Comparison of ENCODE assay signal across 10 cellular contexts in genomic region chr9:124754289-124754688, GRCh38. TPM values are rescaled to one million over a fixed set of nuclear protein-coding genes. Genes with fewer than 3 reads are reported as not detected.
DNase-seq lines count a peak whose midpoint lies in the region; ATAC-seq and TF ChIP-seq lines count a peak whose summit lies in the region.
"Had no signal": no experiment of that assay in that cellular context is flagged by ENCODE, and none has a peak within 500 bp of the region (broad histone marks: within the 10 kb centered on the region; RNA-seq: fewer than 3 reads in every experiment).

No MANE protein-coding gene starts in this region.

- intact Hi-C loops in Panc1 (cut with micrococcal nuclease; ENCODE audit: unreplicated experiment), result no loop called here
- intact Hi-C loops in thyroid gland (cut with DNase I), result no loop called here

- DNase-seq in activated T-cell treated with anti-CD3 and anti-CD28 coated beads, Interleukin-2, amount 50 U/mL, for 24 hours, result no peak
- DNase-seq in activated T-cell treated with anti-CD3 and anti-CD28 coated beads for 4 hours (no peak), Panc1 (ENCODE audit: low read depth, low spot score) (no peak), epithelial cell of esophagus (ENCODE audit: low read depth) (peak; percentile 43), thyroid gland (no peak), NCI-H748 (lab: John Stamatoyannopoulos, UW; ENCODE audit: unreplicated experiment) (no peak), nucleus accumbens (lab: John Stamatoyannopoulos, UW) (no peak)
- DNase-seq in stimulated activated naive CD4-positive, alpha-beta T cell (lab: John Stamatoyannopoulos, UW), result no peak
- DNase-seq: CD4-positive, alpha-beta T cell had no signal

- CTCF ChIA-PET in Panc1 (lab: Charles Lee), result no interaction called here

- no peaks in the 10 kb centered on the region for H3K36me3 Mint-ChIP-seq in activated T-cell treated with anti-CD3 and anti-CD28 coated beads, Interleukin-2, amount 50 U/mL, for 24 hours (ENCODE audit: low read depth)

- H3K27me3 ChIP-seq in Panc1 (ENCODE audit: control insufficient read depth, insufficient read depth, low read length) (no peaks in the 10 kb centered on the region), thyroid gland (no peaks in the 10 kb centered on the region)

- 52 to 56% methylated on average over 4 of the region's 4 CpGs for WGBS in thyroid gland, 2 donors

- POLR2A ChIA-PET in Panc1 (lab: Charles Lee), result no interaction called here

- H3K27ac ChIP-seq in Panc1 (ENCODE audit: low read length) (peak overlapping the region; percentile 72), thyroid gland (peak overlapping the region; percentile 10 to 86 (median 80))
- H3K27ac ChIP-seq: skin epidermis had no signal

- BruUV-seq in Panc1 (replicated peaks; lab: Mats Ljungman, UMichigan), result no TSS peak

- H3K9me3 ChIP-seq in Panc1 (ENCODE audit: control insufficient read depth, insufficient read depth, low read depth, low read length) (no peaks in the 10 kb centered on the region), thyroid gland (no peaks in the 10 kb centered on the region)

- H3K36me3 ChIP-seq in Panc1 (ENCODE audit: control insufficient read depth, insufficient read depth, low read length) (no peaks in the 10 kb centered on the region), thyroid gland (no peaks in the 10 kb centered on the region)

- H3K9me3 Mint-ChIP-seq in activated T-cell treated with anti-CD3 and anti-CD28 coated beads, Interleukin-2, amount 50 U/mL, for 24 hours, result no peaks in the 10 kb centered on the region
- H3K9me3 Mint-ChIP-seq: CD4-positive, alpha-beta T cell had no signal

- H3K4me1 Mint-ChIP-seq in activated T-cell treated with anti-CD3 and anti-CD28 coated beads, Interleukin-2, amount 50 U/mL, for 24 hours (ENCODE audit: low read depth), result peaks cover 20% of the 10 kb centered on the region

- H3K4me1 ChIP-seq in Panc1 (ENCODE audit: control insufficient read depth, insufficient read depth, low read length) (peaks cover 67% of the 10 kb centered on the region), thyroid gland (peaks cover 56 to 58% of the 10 kb centered on the region in 2 donors)

- no peak overlapping the region for H3K4me3 ChIP-seq in Panc1 (ENCODE audit: low read depth in 2 of 2, low read length in 2 of 2)
- H3K4me3 ChIP-seq in epithelial cell of esophagus (ENCODE audit: low read length), result no peak overlapping the region
- H3K4me3 ChIP-seq in thyroid gland (replicated peaks in 1 of 3), result no peak overlapping the region
- H3K4me3 ChIP-seq: skin epidermis had no signal

- TF ChIP-seq CTCF in Panc1 (IDR thresholded peaks at IDR 0.05) (peak; percentile 68), epithelial cell of esophagus (IDR thresholded peaks at IDR 0.05; ENCODE audit: insufficient read depth, low read depth, low read length, missing control alignments) (peak; percentile 67), thyroid gland (IDR thresholded peaks at IDR 0.05) (no peak)

- in situ Hi-C loops in Panc1 (cut with HindIII; ENCODE audit: low pct_unique_long_range_greater_than_20kb, low sequenced_read_pairs), result no loop called here

- ATAC-seq in Panc1, result peak; percentile 78; the same call in 1 of the 2 replicates

- H3K4me3 Mint-ChIP-seq in activated T-cell treated with anti-CD3 and anti-CD28 coated beads, Interleukin-2, amount 50 U/mL, for 24 hours, result no peak overlapping the region
- H3K4me3 Mint-ChIP-seq: CD4-positive, alpha-beta T cell had no signal

- peaks cover 75% of the 10 kb centered on the region for H3K27me3 Mint-ChIP-seq in activated T-cell treated with anti-CD3 and anti-CD28 coated beads, Interleukin-2, amount 50 U/mL, for 24 hours

- H3K27ac Mint-ChIP-seq in activated T-cell treated with anti-CD3 and anti-CD28 coated beads, Interleukin-2, amount 50 U/mL, for 24 hours, result peak overlapping the region; percentile 68
- H3K27ac Mint-ChIP-seq: CD4-positive, alpha-beta T cell had no signal

- no peak for TF ChIP-seq POLR2A in thyroid gland (IDR thresholded peaks at IDR 0.05)

RNA-seq across cellular contexts. Expression of gene NR6A1, which starts 16.8 kb away (rescaled TPM):
- total RNA-seq in Panc1 (2021; ENCODE audit: unreplicated experiment), result 7.6 TPM
- polyA plus RNA-seq in Panc1 (2012; ENCODE audit: insufficient read length), result 2.5 TPM
- total RNA-seq in thyroid gland, result 10 to 100 TPM; 15.3 to 25.0 (median 19.3) TPM
- total RNA-seq: CD4-positive, alpha-beta T cell had no signal

RNA-seq across cellular contexts. Expression of gene OLFML2A, which starts 22.6 kb away (rescaled TPM):
- total RNA-seq in Panc1 (2021; ENCODE audit: unreplicated experiment) (44.5 TPM), thyroid gland (10 to 100 TPM; 40.7 to 64.3 (median 50.2) TPM)
- 34.5 TPM for polyA plus RNA-seq in Panc1 (2012; ENCODE audit: insufficient read length)
- total RNA-seq: CD4-positive, alpha-beta T cell had no signal

Comparison
In these comparisons a context has a peak if more than half of its experiments do, and no peak if none do; other contexts are left out.
1. CTCF ChIP-seq: peak in Panc1 (single experiment) and epithelial cell of esophagus (single experiment); none in thyroid gland (0 of 6).